In the genomic region with DNA sequence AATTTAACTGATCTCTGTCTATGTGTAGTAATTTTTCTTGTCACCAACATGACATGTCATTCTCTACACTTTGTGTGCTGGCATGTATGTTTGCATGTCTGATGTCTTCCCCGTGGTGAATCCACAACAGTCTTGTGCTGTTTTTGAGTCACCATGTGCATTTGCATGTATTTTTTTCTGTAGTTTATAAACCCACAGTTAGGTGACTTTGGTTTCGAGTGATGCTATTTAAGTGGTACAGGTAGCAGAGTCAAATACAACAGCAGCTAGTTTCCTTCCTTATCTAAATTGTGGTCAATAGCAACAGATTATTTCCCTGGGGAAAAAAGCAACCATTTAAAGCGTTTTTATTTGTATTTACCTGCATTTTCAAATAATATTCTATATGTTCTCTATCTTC, we compare ENCODE assay signal across 15 cellular contexts.
DNase-seq lines count a peak whose midpoint lies in the region; ATAC-seq, FAIRE-seq and TF ChIP-seq lines count a peak whose summit lies in the region.
"Had no signal": no experiment of that assay in that cellular context is flagged by ENCODE, and none has a peak within 500 bp of the region (broad histone marks: within the 10 kb centered on the region; RNA-seq: fewer than 3 reads in every experiment).

No MANE protein-coding gene starts in this region.

- peak; percentile 21 for DNase-seq in GM12892 (ENCODE audit: insufficient read length)
- no peak for DNase-seq in GOT3 (lab: John Stamatoyannopoulos, UW)
- DNase-seq in SK-N-SH, result no peak
- DNase-seq in COR-L47 (lab: John Stamatoyannopoulos, UW), result no peak
- DNase-seq in pancreas, result no peak
- DNase-seq: activated naive CD8-positive, alpha-beta T cell treated with anti-CD3 and anti-CD28 coated beads, Interleukin-2, amount 10 ng/mL, durations not matched to agents 7 days and 5 days; effector memory CD4-positive, alpha-beta T cell; hypothalamus; NCI-H526 treated with DMSO at 0.1 percent for 48 hours; upper lobe of right lung had no signal

- no peak overlapping the region for H2AFZ ChIP-seq in SK-N-SH (ENCODE audit: low read depth)

- no peak for TF ChIP-seq POLR2A in GM12892 (IDR thresholded peaks at IDR 0.05; ENCODE audit: low read depth, low read length)

- H4K20me1 ChIP-seq in SK-N-SH (ENCODE audit: insufficient read depth), result no peaks in the 10 kb centered on the region

- H3F3A ChIP-seq in SK-N-SH (replicated peaks; ENCODE audit: insufficient read depth), result peaks cover 4% of the 10 kb centered on the region

- CTCF ChIA-PET in SK-N-SH (lab: Yijun Ruan, JAX), result no interaction called here

- WGBS in SK-N-SH (ENCODE audit: low lambda C conversion rate), result 78% methylated on average over 3 of the region's 3 CpGs
- 80 to 84% methylated on average over 3 of the region's 3 CpGs for WGBS in pancreas, 2 donors

- ATAC-seq in GM19372 (IDR thresholded peaks at IDR 0.05; ENCODE audit: low read depth, unreplicated experiment), result peak; percentile 77
- ATAC-seq in HG02623 (IDR thresholded peaks at IDR 0.05; ENCODE audit: unreplicated experiment), result peak; percentile 91
- peak; percentile 94 for ATAC-seq in HG03354 (IDR thresholded peaks at IDR 0.05; ENCODE audit: poor library complexity, severe bottlenecking, unreplicated experiment)
- ATAC-seq in pancreas, result no peak
- ATAC-seq: upper lobe of right lung had no signal

- POLR2A ChIA-PET in SK-N-SH (lab: Yijun Ruan, JAX), result interaction anchor here (0.7 kb wide), 1 partner anchor 13 kb away, joined by 3 read pairs; no protein-coding TSS in a partner anchor

- TF ChIP-seq RAD21 in SK-N-SH (IDR thresholded peaks at IDR 0.05; ENCODE audit: low read length), result no peak

- H3K79me2 ChIP-seq in SK-N-SH (ENCODE audit: insufficient read depth), result no peaks in the 10 kb centered on the region

- H3K9ac ChIP-seq in SK-N-SH, result no peak overlapping the region

- intact Hi-C loops in pancreas (cut with DNase I), result no loop called here

- no peaks in the 10 kb centered on the region for H3K9me2 ChIP-seq in SK-N-SH

- no peak overlapping the region for H3K4me3 ChIP-seq in SK-N-SH (ENCODE audit: low read depth in 2 of 2, low read length in 1 of 2)
- H3K4me3 ChIP-seq in pancreas, result no peak overlapping the region
- H3K4me3 ChIP-seq: right atrium auricular region, SK-N-MC, upper lobe of right lung had no signal

- H3K27me3 ChIP-seq in SK-N-SH (ENCODE audit: insufficient read depth) (no peaks in the 10 kb centered on the region), pancreas (no peaks in the 10 kb centered on the region)
- H3K27me3 ChIP-seq: right atrium auricular region, upper lobe of right lung had no signal

- FAIRE-seq in GM12892 (lab: Jason Lieb, UNC), result peak; percentile 90
- no peak for FAIRE-seq in pancreas (lab: Jason Lieb, UNC)

- H3K27ac ChIP-seq in SK-N-SH (ENCODE audit: low read depth in 2 of 2, low read length in 1 of 2), result no peak overlapping the region
- H3K27ac ChIP-seq in pancreas, result no peak overlapping the region
- H3K27ac ChIP-seq: right atrium auricular region, SK-N-MC, upper lobe of right lung had no signal

- H3K9me3 ChIP-seq in SK-N-SH (0 out of 2 replicates have a peak, but pooled peaks cover 2% of the 10 kb centered on the region), pancreas (no peaks in the 10 kb centered on the region)
- H3K9me3 ChIP-seq: right atrium auricular region, upper lobe of right lung had no signal

- TF ChIP-seq EP300 in SK-N-SH (IDR thresholded peaks at IDR 0.05; ENCODE audit: borderline replicate concordance in 1 of 2, low read depth in 1 of 2, low read length in 1 of 2), result no peak

- H3K4me2 ChIP-seq in SK-N-SH, result no peak overlapping the region

- TF ChIP-seq CTCF in SK-N-SH (IDR thresholded peaks at IDR 0.05) (no peak), pancreas (IDR thresholded peaks at IDR 0.05) (no peak)

- no peaks in the 10 kb centered on the region; a peak in 1 of 4 replicates for H3K4me1 ChIP-seq in SK-N-SH (ENCODE audit: control insufficient read depth in 1 of 2, insufficient read depth in 2 of 2, low read depth in 1 of 2, low read length in 1 of 2)
- no peaks in the 10 kb centered on the region for H3K4me1 ChIP-seq in pancreas
- H3K4me1 ChIP-seq: right atrium auricular region, upper lobe of right lung had no signal

- peaks cover 12 to 17% of the 10 kb centered on the region in 2 experiments for H3K36me3 ChIP-seq in SK-N-SH (replicated peaks in 1 of 2; ENCODE audit: control insufficient read depth in 1 of 2, insufficient read depth in 2 of 2, low read length in 1 of 2)
- no peaks in the 10 kb centered on the region for H3K36me3 ChIP-seq in pancreas

TF ChIP-seq in SK-N-SH, 30 proteins besides CTCF, POLR2A, EP300 and RAD21:
- TF ChIP-seq, protein P1, sequence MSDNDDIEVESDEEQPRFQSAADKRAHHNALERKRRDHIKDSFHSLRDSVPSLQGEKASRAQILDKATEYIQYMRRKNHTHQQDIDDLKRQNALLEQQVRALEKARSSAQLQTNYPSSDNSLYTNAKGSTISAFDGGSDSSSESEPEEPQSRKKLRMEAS (IDR thresholded peaks at IDR 0.05; ENCODE audit: low read depth), result no peak
- TF ChIP-seq RFX5 (IDR thresholded peaks at IDR 0.05; ENCODE audit: low read length), result no peak
- TF ChIP-seq, protein P2, sequence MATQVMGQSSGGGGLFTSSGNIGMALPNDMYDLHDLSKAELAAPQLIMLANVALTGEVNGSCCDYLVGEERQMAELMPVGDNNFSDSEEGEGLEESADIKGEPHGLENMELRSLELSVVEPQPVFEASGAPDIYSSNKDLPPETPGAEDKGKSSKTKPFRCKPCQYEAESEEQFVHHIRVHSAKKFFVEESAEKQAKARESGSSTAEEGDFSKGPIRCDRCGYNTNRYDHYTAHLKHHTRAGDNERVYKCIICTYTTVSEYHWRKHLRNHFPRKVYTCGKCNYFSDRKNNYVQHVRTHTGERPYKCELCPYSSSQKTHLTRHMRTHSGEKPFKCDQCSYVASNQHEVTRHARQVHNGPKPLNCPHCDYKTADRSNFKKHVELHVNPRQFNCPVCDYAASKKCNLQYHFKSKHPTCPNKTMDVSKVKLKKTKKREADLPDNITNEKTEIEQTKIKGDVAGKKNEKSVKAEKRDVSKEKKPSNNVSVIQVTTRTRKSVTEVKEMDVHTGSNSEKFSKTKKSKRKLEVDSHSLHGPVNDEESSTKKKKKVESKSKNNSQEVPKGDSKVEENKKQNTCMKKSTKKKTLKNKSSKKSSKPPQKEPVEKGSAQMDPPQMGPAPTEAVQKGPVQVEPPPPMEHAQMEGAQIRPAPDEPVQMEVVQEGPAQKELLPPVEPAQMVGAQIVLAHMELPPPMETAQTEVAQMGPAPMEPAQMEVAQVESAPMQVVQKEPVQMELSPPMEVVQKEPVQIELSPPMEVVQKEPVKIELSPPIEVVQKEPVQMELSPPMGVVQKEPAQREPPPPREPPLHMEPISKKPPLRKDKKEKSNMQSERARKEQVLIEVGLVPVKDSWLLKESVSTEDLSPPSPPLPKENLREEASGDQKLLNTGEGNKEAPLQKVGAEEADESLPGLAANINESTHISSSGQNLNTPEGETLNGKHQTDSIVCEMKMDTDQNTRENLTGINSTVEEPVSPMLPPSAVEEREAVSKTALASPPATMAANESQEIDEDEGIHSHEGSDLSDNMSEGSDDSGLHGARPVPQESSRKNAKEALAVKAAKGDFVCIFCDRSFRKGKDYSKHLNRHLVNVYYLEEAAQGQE (IDR thresholded peaks at IDR 0.05; ENCODE audit: low read depth, low read length), result no peak
- TF ChIP-seq, protein P3, sequence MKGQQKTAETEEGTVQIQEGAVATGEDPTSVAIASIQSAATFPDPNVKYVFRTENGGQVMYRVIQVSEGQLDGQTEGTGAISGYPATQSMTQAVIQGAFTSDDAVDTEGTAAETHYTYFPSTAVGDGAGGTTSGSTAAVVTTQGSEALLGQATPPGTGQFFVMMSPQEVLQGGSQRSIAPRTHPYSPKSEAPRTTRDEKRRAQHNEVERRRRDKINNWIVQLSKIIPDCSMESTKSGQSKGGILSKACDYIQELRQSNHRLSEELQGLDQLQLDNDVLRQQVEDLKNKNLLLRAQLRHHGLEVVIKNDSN (IDR thresholded peaks at IDR 0.05; ENCODE audit: borderline replicate concordance, low read depth), result no peak
- TF ChIP-seq, protein P4, sequence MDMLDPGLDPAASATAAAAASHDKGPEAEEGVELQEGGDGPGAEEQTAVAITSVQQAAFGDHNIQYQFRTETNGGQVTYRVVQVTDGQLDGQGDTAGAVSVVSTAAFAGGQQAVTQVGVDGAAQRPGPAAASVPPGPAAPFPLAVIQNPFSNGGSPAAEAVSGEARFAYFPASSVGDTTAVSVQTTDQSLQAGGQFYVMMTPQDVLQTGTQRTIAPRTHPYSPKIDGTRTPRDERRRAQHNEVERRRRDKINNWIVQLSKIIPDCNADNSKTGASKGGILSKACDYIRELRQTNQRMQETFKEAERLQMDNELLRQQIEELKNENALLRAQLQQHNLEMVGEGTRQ (IDR thresholded peaks at IDR 0.05; ENCODE audit: borderline replicate concordance, low read depth, low read length), result no peak
- TF ChIP-seq RCOR1 (IDR thresholded peaks at IDR 0.05; ENCODE audit: low read length), result no peak
- no peak for TF ChIP-seq TEAD4 (IDR thresholded peaks at IDR 0.05; ENCODE audit: borderline replicate concordance, insufficient read depth)
- TF ChIP-seq FOXJ3 (CRISPR knock-in tag; IDR thresholded peaks at IDR 0.05), result no peak
- TF ChIP-seq MEF2A (IDR thresholded peaks at IDR 0.05; ENCODE audit: borderline replicate concordance, low read depth), result no peak
- no peak for TF ChIP-seq RXRA (IDR thresholded peaks at IDR 0.05; ENCODE audit: borderline replicate concordance, low read depth)
- no peak for TF ChIP-seq MXI1 (IDR thresholded peaks at IDR 0.05; ENCODE audit: low read depth, low read length)
- no peak for TF ChIP-seq NFIC (IDR thresholded peaks at IDR 0.05; ENCODE audit: borderline replicate concordance)

Comparison
In these comparisons a context has a peak if more than half of its experiments do, and no peak if none do; other contexts are left out.
1. ATAC-seq: peak in GM19372 (single experiment), HG02623 (single experiment) and HG03354 (single experiment); none in pancreas (0 of 4).